Comparison of ENCODE assay signal across 27 cellular contexts in the genomic region with DNA sequence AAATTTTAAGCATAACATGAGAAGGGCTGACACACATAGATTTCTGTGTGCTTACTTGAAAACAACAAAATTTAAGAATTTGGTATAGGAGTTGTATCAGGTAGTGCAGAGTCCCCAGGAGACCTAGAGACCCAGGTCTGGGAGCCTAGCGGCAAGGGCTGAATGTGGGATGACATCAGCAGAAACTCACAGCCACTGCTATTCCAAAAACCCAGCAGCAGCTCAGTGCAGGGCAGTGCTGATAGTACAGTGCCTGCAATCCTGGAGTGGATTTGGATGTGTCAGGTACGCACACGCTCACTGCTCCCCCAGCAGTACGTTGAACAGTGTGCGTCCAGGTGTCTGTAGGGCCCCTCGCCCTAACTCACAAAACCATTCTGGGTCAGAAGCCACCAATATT.
DNase-seq lines count a peak whose midpoint lies in the region; ATAC-seq, FAIRE-seq and TF ChIP-seq lines count a peak whose summit lies in the region.
"Had no signal": no experiment of that assay in that cellular context is flagged by ENCODE, and none has a peak within 500 bp of the region (broad histone marks: within the 10 kb centered on the region; RNA-seq: fewer than 3 reads in every experiment).

No MANE protein-coding gene starts in this region.

- H3K36me3 Mint-ChIP-seq in astrocyte (ENCODE audit: low read depth, unreplicated experiment) (no peaks in the 10 kb centered on the region), type B pancreatic cell (peaks cover 4% of the 10 kb centered on the region), glutamatergic neuron (ENCODE audit: unreplicated experiment) (no peaks in the 10 kb centered on the region)
- H3K36me3 Mint-ChIP-seq: activated CD4-positive, alpha-beta memory T cell treated with anti-CD3 and anti-CD28 coated beads for 36 hours; brain; CD4-positive, CD25-positive, alpha-beta regulatory T cell; naive thymus-derived CD8-positive, alpha-beta T cell; stimulated activated memory B cell treated with anti-CD40 and anti-IgM and Interleukin-4, amounts not matched to agents 10 μg/mL and 1 μg/mL and 100 μg/mL, for 72 hours had no signal

- H3K36me3 ChIP-seq in heart left ventricle (no peaks in the 10 kb centered on the region), astrocyte (ENCODE audit: insufficient read depth, low read length) (no peaks in the 10 kb centered on the region), mesenchymal stem cell (ENCODE audit: control insufficient read depth in 1 of 2, insufficient read depth in 2 of 2, low read depth in 1 of 2, low read length in 2 of 2) (peaks cover 2 to 21% of the 10 kb centered on the region in 2 experiments)
- H3K36me3 ChIP-seq: upper lobe of left lung had no signal

- H3K14ac ChIP-seq in mesenchymal stem cell (ENCODE audit: low read length in 2 of 2): peak overlapping the region in 1 of 2 experiments; percentile 95

- peaks cover 3% of the 10 kb centered on the region for H3K27me3 Mint-ChIP-seq in astrocyte (ENCODE audit: low read depth, unreplicated experiment)
- no peaks in the 10 kb centered on the region for H3K27me3 Mint-ChIP-seq in type B pancreatic cell
- H3K27me3 Mint-ChIP-seq in glutamatergic neuron (ENCODE audit: unreplicated experiment): peaks cover 4% of the 10 kb centered on the region

- no peak overlapping the region for H3K4me3 Mint-ChIP-seq in astrocyte (ENCODE audit: unreplicated experiment)
- H3K4me3 Mint-ChIP-seq in type B pancreatic cell: no peak overlapping the region
- no peak overlapping the region for H3K4me3 Mint-ChIP-seq in glutamatergic neuron (ENCODE audit: unreplicated experiment)
- H3K4me3 Mint-ChIP-seq: activated CD4-positive, alpha-beta memory T cell treated with anti-CD3 and anti-CD28 coated beads for 36 hours; brain; CD4-positive, CD25-positive, alpha-beta regulatory T cell; naive thymus-derived CD8-positive, alpha-beta T cell; stimulated activated memory B cell treated with anti-CD40 and anti-IgM and Interleukin-4, amounts not matched to agents 10 μg/mL and 1 μg/mL and 100 μg/mL, for 72 hours; T-helper 2 cell treated with Interferon-gamma antibody and Interleukin-4, amounts not matched to agents 5 μg/mL and 100 μg/mL, for 36 hours had no signal

- no peak overlapping the region for H3K23ac ChIP-seq in mesenchymal stem cell (ENCODE audit: low read length in 2 of 2)

- no peak overlapping the region for H3K9ac ChIP-seq in astrocyte (ENCODE audit: low read length)
- peak overlapping the region; percentile 3 for H3K9ac ChIP-seq in mesenchymal stem cell (ENCODE audit: low read length)

- H2BK12ac ChIP-seq in mesenchymal stem cell (ENCODE audit: low read length in 2 of 2): peak overlapping the region in 1 of 2 experiments; percentile 92

- no peak overlapping the region for H2AFZ ChIP-seq in astrocyte (ENCODE audit: low read depth, low read length)
- H2AFZ ChIP-seq in mesenchymal stem cell (ENCODE audit: low read depth, low read length): no peak overlapping the region

- peak overlapping the region; percentile 52 for H2BK15ac ChIP-seq in mesenchymal stem cell (ENCODE audit: low read depth, poor library complexity, severe bottlenecking)

- H3K18ac ChIP-seq in mesenchymal stem cell (ENCODE audit: low read depth in 1 of 2, low read length in 2 of 2): peak overlapping the region; percentile 8 to 58

- intact Hi-C loops in right cardiac atrium (cut with DNase I): no loop called here
- intact Hi-C loops in heart left ventricle (cut with DNase I): no loop called here

- H2AK5ac ChIP-seq in mesenchymal stem cell (ENCODE audit: low read length, severe bottlenecking): no peak overlapping the region

- H3K4me3 ChIP-seq in right cardiac atrium (ENCODE audit: low read length): no peak overlapping the region
- no peak overlapping the region for H3K4me3 ChIP-seq in heart left ventricle
- H3K4me3 ChIP-seq in astrocyte (ENCODE audit: insufficient read depth, low read depth, low read length): no peak overlapping the region
- no peak overlapping the region for H3K4me3 ChIP-seq in mesenchymal stem cell (ENCODE audit: insufficient read depth in 1 of 2, low read depth in 1 of 2, low read length in 2 of 2)
- H3K4me3 ChIP-seq: psoas muscle, upper lobe of left lung had no signal

- H3K9me3 ChIP-seq in right cardiac atrium (ENCODE audit: control insufficient read depth, low read length): no peaks in the 10 kb centered on the region
- no peaks in the 10 kb centered on the region for H3K9me3 ChIP-seq in heart left ventricle
- no peaks in the 10 kb centered on the region for H3K9me3 ChIP-seq in astrocyte (ENCODE audit: insufficient read depth, low read depth, low read length)
- H3K9me3 ChIP-seq in mesenchymal stem cell (ENCODE audit: control insufficient read depth, low read length): no peaks in the 10 kb centered on the region
- H3K9me3 ChIP-seq: psoas muscle, upper lobe of left lung had no signal

- H3K9me3 Mint-ChIP-seq in astrocyte (ENCODE audit: unreplicated experiment) (no peaks in the 10 kb centered on the region), type B pancreatic cell (no peaks in the 10 kb centered on the region), glutamatergic neuron (ENCODE audit: unreplicated experiment) (no peaks in the 10 kb centered on the region)
- H3K9me3 Mint-ChIP-seq: activated CD4-positive, alpha-beta memory T cell treated with anti-CD3 and anti-CD28 coated beads for 36 hours; CD4-positive, CD25-positive, alpha-beta regulatory T cell; naive thymus-derived CD8-positive, alpha-beta T cell; stimulated activated memory B cell treated with anti-CD40 and anti-IgM and Interleukin-4, amounts not matched to agents 10 μg/mL and 1 μg/mL and 100 μg/mL, for 72 hours; T-helper 2 cell treated with Interferon-gamma antibody and Interleukin-4, amounts not matched to agents 5 μg/mL and 100 μg/mL, for 36 hours had no signal

- FAIRE-seq in astrocyte (lab: Jason Lieb, UNC): no peak
- FAIRE-seq: A204.1, HTR-8/SVneo, kidney had no signal

- peaks cover 27% of the 10 kb centered on the region for H3K79me1 ChIP-seq in mesenchymal stem cell (replicated peaks; ENCODE audit: low read length, poor library complexity, severe bottlenecking)

- H2BK5ac ChIP-seq in mesenchymal stem cell (ENCODE audit: low read depth, low read length, poor library complexity, severe bottlenecking): no peak overlapping the region

- H3K27me3 ChIP-seq in right cardiac atrium (ENCODE audit: control insufficient read depth, insufficient read depth): no peaks in the 10 kb centered on the region
- H3K27me3 ChIP-seq in heart left ventricle: no peaks in the 10 kb centered on the region
- no peaks in the 10 kb centered on the region for H3K27me3 ChIP-seq in astrocyte (ENCODE audit: insufficient read depth, low read length)
- H3K27me3 ChIP-seq in mesenchymal stem cell (ENCODE audit: control insufficient read depth in 1 of 2, insufficient read depth in 1 of 2, low read length in 2 of 2): no peaks in the 10 kb centered on the region
- H3K27me3 ChIP-seq: upper lobe of left lung had no signal

- H3K4me1 ChIP-seq in right cardiac atrium (ENCODE audit: control insufficient read depth, insufficient read depth, low read length): peaks cover 2% of the 10 kb centered on the region
- H3K4me1 ChIP-seq in heart left ventricle: peaks cover 0 to 29% (median 10%) of the 10 kb centered on the region in 12 donors
- peaks cover 60% of the 10 kb centered on the region for H3K4me1 ChIP-seq in astrocyte (ENCODE audit: insufficient read depth, low read length)
- H3K4me1 ChIP-seq in mesenchymal stem cell (ENCODE audit: control insufficient read depth, insufficient read depth, low read depth, low read length): peaks cover 26% of the 10 kb centered on the region

- no peak overlapping the region for H3K27ac Mint-ChIP-seq in astrocyte (ENCODE audit: unreplicated experiment)
- no peak overlapping the region for H3K27ac Mint-ChIP-seq in type B pancreatic cell
- no peak overlapping the region for H3K27ac Mint-ChIP-seq in glutamatergic neuron (ENCODE audit: unreplicated experiment)
- H3K27ac Mint-ChIP-seq: activated CD4-positive, alpha-beta memory T cell treated with anti-CD3 and anti-CD28 coated beads for 36 hours; CD4-positive, CD25-positive, alpha-beta regulatory T cell; naive thymus-derived CD8-positive, alpha-beta T cell; stimulated activated memory B cell treated with anti-CD40 and anti-IgM and Interleukin-4, amounts not matched to agents 10 μg/mL and 1 μg/mL and 100 μg/mL, for 72 hours; T-helper 2 cell treated with Interferon-gamma antibody and Interleukin-4, amounts not matched to agents 5 μg/mL and 100 μg/mL, for 36 hours had no signal

- no peak for TF ChIP-seq CTCF in heart left ventricle (IDR thresholded peaks at IDR 0.05)
- no peak for TF ChIP-seq CTCF in astrocyte (IDR thresholded peaks at IDR 0.05; ENCODE audit: insufficient read depth, low read depth, low read length)
- no peak for TF ChIP-seq CTCF in type B pancreatic cell (conservative IDR thresholded peaks at IDR 0.05)
- no peak for TF ChIP-seq CTCF in glutamatergic neuron (IDR thresholded peaks at IDR 0.05; ENCODE audit: partially characterized antibody, unreplicated experiment)

- no peak for DNase-seq in right cardiac atrium
- no peak for DNase-seq in heart left ventricle
- DNase-seq in astrocyte (ENCODE audit: low read depth): no peak
- DNase-seq in mesenchymal stem cell: no peak
- DNase-seq in NCI-H510A treated with DMSO at 0.1 percent for 48 hours (lab: John Stamatoyannopoulos, UW): no peak
- no peak for DNase-seq in type B pancreatic cell (ENCODE audit: extremely low spot score, unreplicated experiment)
- no peak for DNase-seq in glutamatergic neuron
- DNase-seq: activated CD4-positive, alpha-beta memory T cell treated with anti-CD3 and anti-CD28 coated beads for 36 hours; activated CD4-positive, alpha-beta T cell treated with anti-CD3 and anti-CD28 coated beads for 1 hour; activated naive CD4-positive, alpha-beta T cell treated with Interleukin-2 at 50 U/mL for 16 hours; CD4-positive, CD25-positive, alpha-beta regulatory T cell; kidney; naive thymus-derived CD8-positive, alpha-beta T cell; NCI-H2029; NCI-H524 treated with DMSO at 0.1 percent for 48 hours; occipital lobe; psoas muscle; SHP77 treated with DMSO at 0.1 percent for 48 hours; stimulated activated CD4-positive, alpha-beta T cell treated with anti-CD3 and anti-CD28 coated beads, Interleukin-15, amount 100 ng/mL, for 24 hours; substantia nigra; upper lobe of left lung had no signal

- H3K4me2 ChIP-seq in astrocyte (ENCODE audit: low read length) (peak overlapping the region; percentile 66), mesenchymal stem cell (ENCODE audit: low read length, poor library complexity, severe bottlenecking) (no peak overlapping the region)

- peak overlapping the region; percentile 21 for H2BK120ac ChIP-seq in mesenchymal stem cell (ENCODE audit: low read depth, low read length)

- peaks cover 63% of the 10 kb centered on the region for H3K4me1 Mint-ChIP-seq in astrocyte (ENCODE audit: low read depth, unreplicated experiment)
- H3K4me1 Mint-ChIP-seq in type B pancreatic cell (ENCODE audit: unreplicated experiment): peaks cover 67% of the 10 kb centered on the region
- peaks cover 22% of the 10 kb centered on the region for H3K4me1 Mint-ChIP-seq in glutamatergic neuron (ENCODE audit: low read depth, unreplicated experiment)
- H3K4me1 Mint-ChIP-seq: CD4-positive, CD25-positive, alpha-beta regulatory T cell; stimulated activated memory B cell treated with anti-CD40 and anti-IgM and Interleukin-4, amounts not matched to agents 10 μg/mL and 1 μg/mL and 100 μg/mL, for 72 hours had no signal

- no peak overlapping the region for H4K8ac ChIP-seq in mesenchymal stem cell (ENCODE audit: low read length)

- 84% methylated on average over 6 of the region's 6 CpGs for whole genome bisulfite sequencing in right cardiac atrium
- 90 to 95% (median 92%) methylated on average over 6 of the region's 6 CpGs for WGBS in heart left ventricle, 4 donors
- WGBS in mesenchymal stem cell: 94% methylated on average over 6 of the region's 6 CpGs

- H3K27ac ChIP-seq in right cardiac atrium (ENCODE audit: low read length) (no peak overlapping the region), heart left ventricle (no peak overlapping the region), astrocyte (ENCODE audit: low read depth, low read length) (peak overlapping the region; percentile 55), mesenchymal stem cell (ENCODE audit: low read length, poor library complexity, severe bottlenecking) (no peak overlapping the region)
- H3K27ac ChIP-seq: psoas muscle, upper lobe of left lung had no signal

- peak overlapping the region; percentile 2 for H4K91ac ChIP-seq in mesenchymal stem cell (ENCODE audit: low read length)

- ATAC-seq in right cardiac atrium (peak; percentile 17 to 42), heart left ventricle (no peak), GM18907 (IDR thresholded peaks at IDR 0.05; ENCODE audit: unreplicated experiment) (no peak)
- ATAC-seq: naive thymus-derived CD8-positive, alpha-beta T cell; psoas muscle; stimulated activated memory B cell treated with anti-CD40 and anti-IgM and Interleukin-4, amounts not matched to agents 10 μg/mL and 1 μg/mL and 100 μg/mL, for 72 hours had no signal

- peaks cover 39% of the 10 kb centered on the region for H4K20me1 ChIP-seq in astrocyte (ENCODE audit: insufficient read depth, low read length)

- H3K4ac ChIP-seq in mesenchymal stem cell (ENCODE audit: low read depth in 1 of 2, low read length in 2 of 2): peak overlapping the region in 1 of 2 experiments; percentile 4

- peaks cover 75% of the 10 kb centered on the region for H3K79me2 ChIP-seq in astrocyte (ENCODE audit: insufficient read depth, low read length)

- no peak for TF ChIP-seq POLR2A in heart left ventricle (IDR thresholded peaks at IDR 0.05)

Comparison
In these comparisons a context has a peak if more than half of its experiments do, and no peak if none do; other contexts are left out.
1. ATAC-seq: peak in right cardiac atrium (2 of 2); none in heart left ventricle (0 of 4) and GM18907 (single experiment).